24 cellular contexts compared by ENCODE assay signal in genomic region chr2:85787981-85788340, GRCh38. TPM values are rescaled to one million over a fixed set of nuclear protein-coding genes. Genes with fewer than 3 reads are reported as not detected.
A peak's percentile ranks its signal among the peaks of the same experiment; 100 is the strongest.
DNase-seq lines count a peak whose midpoint lies in the region; ATAC-seq and TF ChIP-seq lines count a peak whose summit lies in the region.
"Had no signal": no experiment of that assay in that cellular context is flagged by ENCODE, and none has a peak within 500 bp of the region (broad histone marks: within the 10 kb centered on the region; RNA-seq: fewer than 3 reads in every experiment).

No MANE protein-coding gene starts in this region.

- H3K27ac Mint-ChIP-seq in glutamatergic neuron (ENCODE audit: unreplicated experiment): peak overlapping the region; percentile 78
- peak overlapping the region; percentile 13 for H3K27ac Mint-ChIP-seq in progenitor cell of endocrine pancreas
- H3K27ac Mint-ChIP-seq: CD4-positive, alpha-beta T cell had no signal

- H3K9me3 Mint-ChIP-seq in glutamatergic neuron (ENCODE audit: unreplicated experiment) (peaks cover 15% of the 10 kb centered on the region), progenitor cell of endocrine pancreas (ENCODE audit: low read depth) (no peaks in the 10 kb centered on the region)
- H3K9me3 Mint-ChIP-seq: CD4-positive, alpha-beta T cell had no signal

- H3K36me3 Mint-ChIP-seq in glutamatergic neuron (ENCODE audit: unreplicated experiment): no peaks in the 10 kb centered on the region
- H3K36me3 Mint-ChIP-seq in progenitor cell of endocrine pancreas (ENCODE audit: insufficient read depth): no peaks in the 10 kb centered on the region

- H3K4me1 ChIP-seq in ascending aorta (peaks cover 34 to 80% of the 10 kb centered on the region in 2 donors), thyroid gland (peaks cover 55 to 85% of the 10 kb centered on the region in 2 donors)

- H3K27me3 ChIP-seq in ascending aorta: no peaks in the 10 kb centered on the region
- H3K27me3 ChIP-seq in thyroid gland: no peaks in the 10 kb centered on the region
- H3K27me3 ChIP-seq: MG63 had no signal

- ATAC-seq in GM19455 (IDR thresholded peaks at IDR 0.05; ENCODE audit: unreplicated experiment): no peak

- H3K27me3 Mint-ChIP-seq in glutamatergic neuron (ENCODE audit: unreplicated experiment): peaks cover 16% of the 10 kb centered on the region
- peaks cover 29% of the 10 kb centered on the region for H3K27me3 Mint-ChIP-seq in progenitor cell of endocrine pancreas

- TF ChIP-seq POLR2A in thyroid gland (IDR thresholded peaks at IDR 0.05): peak in 1 of 2 donors; percentile 26

- no peak overlapping the region for H3K4me3 Mint-ChIP-seq in glutamatergic neuron (ENCODE audit: unreplicated experiment)
- H3K4me3 Mint-ChIP-seq in progenitor cell of endocrine pancreas (ENCODE audit: low read depth): no peak overlapping the region
- H3K4me3 Mint-ChIP-seq: CD4-positive, alpha-beta T cell had no signal

- 24 to 40% methylated on average over 6 of the region's 6 CpGs for WGBS in thyroid gland, 2 donors

- H3K27ac ChIP-seq in ascending aorta (peak overlapping the region; percentile 80 to 93), thyroid gland (peak overlapping the region; percentile 77 to 90 (median 89))
- H3K27ac ChIP-seq: BLaER1 treated with 17β-estradiol and CSF1 and Interleukin-3, amounts not matched to agents 10 nM and 100 nM had no signal

- TF ChIP-seq CTCF in ascending aorta (IDR thresholded peaks at IDR 0.05) (no peak), glutamatergic neuron (IDR thresholded peaks at IDR 0.05; ENCODE audit: partially characterized antibody, unreplicated experiment) (no peak), progenitor cell of endocrine pancreas (IDR thresholded peaks at IDR 0.05; ENCODE audit: unreplicated experiment) (no peak), thyroid gland (IDR thresholded peaks at IDR 0.05) (no peak)

- peaks cover 36% of the 10 kb centered on the region for H3K4me1 Mint-ChIP-seq in glutamatergic neuron (ENCODE audit: low read depth, unreplicated experiment)
- no peaks in the 10 kb centered on the region for H3K4me1 Mint-ChIP-seq in progenitor cell of endocrine pancreas (ENCODE audit: low read depth)

- intact Hi-C loops in ascending aorta (cut with DNase I) (no loop called here), thyroid gland (cut with DNase I) (no loop called here)

- peaks cover 28 to 55% of the 10 kb centered on the region in 2 donors for H3K36me3 ChIP-seq in ascending aorta
- H3K36me3 ChIP-seq in thyroid gland: peaks cover 15 to 28% of the 10 kb centered on the region in 2 donors
- H3K36me3 ChIP-seq: BLaER1 treated with 17β-estradiol and CSF1 and Interleukin-3, amounts not matched to agents 10 nM and 100 nM had no signal

- H3K9me3 ChIP-seq in ascending aorta (no peaks in the 10 kb centered on the region), thyroid gland (no peaks in the 10 kb centered on the region)
- H3K9me3 ChIP-seq: BLaER1 treated with 17β-estradiol and CSF1 and Interleukin-3, amounts not matched to agents 10 nM and 100 nM; MG63 had no signal

- no peak for DNase-seq in ascending aorta (ENCODE audit: low spot score in 2 of 2)
- no peak for DNase-seq in glutamatergic neuron
- no peak for DNase-seq in progenitor cell of endocrine pancreas (ENCODE audit: low spot score, unreplicated experiment)
- peak; percentile 89 to 92 for DNase-seq in thyroid gland
- no peak for DNase-seq in NCI-H2171 treated with DMSO at 0.1 percent for 48 hours (lab: John Stamatoyannopoulos, UW)
- DNase-seq in COR-L47 (lab: John Stamatoyannopoulos, UW): no peak
- DNase-seq: AML-193; CD4-positive, alpha-beta T cell; DMS53; GOT3; HCEC 1CT; IMR-90; KG1; MG63; NCI-H1048; NCI-H1417; NCI-H1694; NCI-H2029 treated with DMSO at 0.1 percent for 48 hours; NCI-H2227 treated with DMSO at 0.1 percent for 48 hours; NCI-H526 treated with DMSO at 0.1 percent for 48 hours; RPMI8226; SHP77 had no signal

- H3K4me3 ChIP-seq in ascending aorta (no peak overlapping the region), thyroid gland (replicated peaks in 1 of 3) (no peak overlapping the region)
- H3K4me3 ChIP-seq: BLaER1 treated with 17β-estradiol and CSF1 and Interleukin-3, amounts not matched to agents 10 nM and 100 nM; MG63 had no signal

RNA-seq across cellular contexts. Expression of gene ATOH8, which starts 34.2 kb away (rescaled TPM):
- 239 TPM for total RNA-seq in ascending aorta
- 9.0 TPM for total RNA-seq in glutamatergic neuron (ENCODE audit: unreplicated experiment)
- 1.3 and 1.7 TPM in 2 replicates for total RNA-seq in progenitor cell of endocrine pancreas
- total RNA-seq in thyroid gland: 100 to 1,000 TPM in 2 of 4 donors, 10 to 100 TPM in 2; 82.8 to 260 (median 167) TPM
- total RNA-seq: CD4-positive, alpha-beta T cell had no signal

Comparison
In these comparisons a context has a peak if more than half of its experiments do, and no peak if none do; other contexts are left out.
1. DNase-seq: peak in thyroid gland (2 of 2); none in ascending aorta (0 of 2), glutamatergic neuron (single experiment), progenitor cell of endocrine pancreas (single experiment), NCI-H2171 treated with DMSO at 0.1 percent for 48 hours (single experiment) and COR-L47 (single experiment).